25 cellular contexts compared by ENCODE assay signal in genomic region chr4:113223001-113223400, GRCh38.
"Had no signal": no experiment of that assay in that cellular context is flagged by ENCODE, and none has a peak within 500 bp of the region (broad histone marks: within the 10 kb centered on the region; RNA-seq: fewer than 3 reads in every experiment).

No MANE protein-coding gene starts in this region.

- H3K9me3 ChIP-seq: colonic mucosa, gastroesophageal sphincter, mucosa of descending colon, testis, upper lobe of left lung had no signal

- DNase-seq: activated CD4-positive, alpha-beta T cell treated with anti-CD3 and anti-CD28 coated beads, Interleukin-2, amount 10 ng/mL, durations not matched to agents 24 days and 14 days; activated CD4-positive, CD25-positive, alpha-beta regulatory T cell; activated CD8-positive, alpha-beta T cell treated with anti-CD3 and anti-CD28 coated beads for 36 hours; activated naive CD4-positive, alpha-beta T cell treated with Interleukin-2 at 50 U/mL for 16 hours; activated naive CD8-positive, alpha-beta T cell treated with anti-CD3 and anti-CD28 coated beads, Interleukin-2, amount 10 ng/mL, durations not matched to agents 7 days and 5 days; activated T-cell treated with anti-CD3 and anti-CD28 coated beads, Interleukin-2, amount 50 U/mL, for 1 hour; anterior cingulate cortex; colonic mucosa; endodermal cell; heart right ventricle; left ventricle myocardium superior; mucosa of descending colon; naive B cell; stimulated activated CD4-positive, alpha-beta T cell treated with anti-CD3 and anti-CD28 coated beads, Interleukin-2, amount 100 ng/mL, for 48 hours; stimulated activated naive CD8-positive, alpha-beta T cell treated with anti-CD3 and anti-CD28 coated beads, Interleukin-15, amount 100 ng/mL, for 72 hours; testis; upper lobe of left lung had no signal

- H3K27ac Mint-ChIP-seq: activated CD4-positive, alpha-beta T cell treated with anti-CD3 and anti-CD28 coated beads, Interleukin-2, amount 10 ng/mL, durations not matched to agents 24 days and 14 days; activated CD8-positive, alpha-beta T cell treated with anti-CD3 and anti-CD28 coated beads for 36 hours; activated naive CD8-positive, alpha-beta T cell treated with anti-CD3 and anti-CD28 coated beads, Interleukin-2, amount 10 ng/mL, durations not matched to agents 7 days and 5 days; activated T-helper 17 cell treated with anti-CD3 and anti-CD28 coated beads, Interleukin-2, amount 50 U/mL, for 72 hours; endodermal cell; memory B cell; naive B cell; progenitor cell of endocrine pancreas; stimulated activated naive CD8-positive, alpha-beta T cell treated with anti-CD3 and anti-CD28 coated beads, Interleukin-15, amount 100 ng/mL, for 72 hours had no signal

- H3K4me1 ChIP-seq: colonic mucosa, gastroesophageal sphincter, heart right ventricle, testis, upper lobe of left lung had no signal

- ATAC-seq: activated CD8-positive, alpha-beta T cell treated with anti-CD3 and anti-CD28 coated beads for 36 hours; activated T-helper 17 cell treated with anti-CD3 and anti-CD28 coated beads, Interleukin-2, amount 50 U/mL, for 72 hours; gastroesophageal sphincter; heart right ventricle; left ventricle myocardium superior; mucosa of descending colon; stimulated activated naive CD8-positive, alpha-beta T cell treated with anti-CD3 and anti-CD28 coated beads, Interleukin-15, amount 100 ng/mL, for 72 hours had no signal

- H3K27ac ChIP-seq: colonic mucosa, epithelial cell of prostate, gastroesophageal sphincter, heart right ventricle, testis, upper lobe of left lung had no signal

- H3K4me3 Mint-ChIP-seq: activated CD4-positive, alpha-beta T cell treated with anti-CD3 and anti-CD28 coated beads, Interleukin-2, amount 10 ng/mL, durations not matched to agents 24 days and 14 days; activated CD8-positive, alpha-beta T cell treated with anti-CD3 and anti-CD28 coated beads for 36 hours; activated naive CD8-positive, alpha-beta T cell treated with anti-CD3 and anti-CD28 coated beads, Interleukin-2, amount 10 ng/mL, durations not matched to agents 7 days and 5 days; activated T-helper 17 cell treated with anti-CD3 and anti-CD28 coated beads, Interleukin-2, amount 50 U/mL, for 72 hours; central memory CD8-positive, alpha-beta T cell; endodermal cell; memory B cell; naive B cell; neural crest cell; stimulated activated naive CD8-positive, alpha-beta T cell treated with anti-CD3 and anti-CD28 coated beads, Interleukin-15, amount 100 ng/mL, for 72 hours had no signal

- H3K36me3 Mint-ChIP-seq: activated naive CD8-positive, alpha-beta T cell treated with anti-CD3 and anti-CD28 coated beads, Interleukin-2, amount 10 ng/mL, durations not matched to agents 7 days and 5 days; memory B cell; naive B cell had no signal

- H3K36me3 ChIP-seq: brain microvascular endothelial cell, colonic mucosa, gastroesophageal sphincter, heart right ventricle, upper lobe of left lung had no signal

- H3K27me3 ChIP-seq: brain microvascular endothelial cell, colonic mucosa, gastroesophageal sphincter, heart right ventricle, testis, upper lobe of left lung had no signal

- H3K9me3 Mint-ChIP-seq: activated CD4-positive, alpha-beta T cell treated with anti-CD3 and anti-CD28 coated beads, Interleukin-2, amount 10 ng/mL, durations not matched to agents 24 days and 14 days; activated CD8-positive, alpha-beta T cell treated with anti-CD3 and anti-CD28 coated beads for 36 hours; activated naive CD8-positive, alpha-beta T cell treated with anti-CD3 and anti-CD28 coated beads, Interleukin-2, amount 10 ng/mL, durations not matched to agents 7 days and 5 days; activated T-helper 17 cell treated with anti-CD3 and anti-CD28 coated beads, Interleukin-2, amount 50 U/mL, for 72 hours; endodermal cell; memory B cell; naive B cell; stimulated activated naive CD8-positive, alpha-beta T cell treated with anti-CD3 and anti-CD28 coated beads, Interleukin-15, amount 100 ng/mL, for 72 hours had no signal

- H3K4me3 ChIP-seq: colonic mucosa, gastroesophageal sphincter, heart right ventricle, mucosa of descending colon, testis, upper lobe of left lung had no signal

- H3K27me3 Mint-ChIP-seq: activated CD8-positive, alpha-beta T cell treated with anti-CD3 and anti-CD28 coated beads for 36 hours; central memory CD8-positive, alpha-beta T cell; memory B cell; naive B cell; progenitor cell of endocrine pancreas; stimulated activated naive CD8-positive, alpha-beta T cell treated with anti-CD3 and anti-CD28 coated beads, Interleukin-15, amount 100 ng/mL, for 72 hours had no signal

- H3K4me1 Mint-ChIP-seq: activated CD4-positive, alpha-beta T cell treated with anti-CD3 and anti-CD28 coated beads, Interleukin-2, amount 10 ng/mL, durations not matched to agents 24 days and 14 days; activated naive CD8-positive, alpha-beta T cell treated with anti-CD3 and anti-CD28 coated beads, Interleukin-2, amount 10 ng/mL, durations not matched to agents 7 days and 5 days; activated T-helper 17 cell treated with anti-CD3 and anti-CD28 coated beads, Interleukin-2, amount 50 U/mL, for 72 hours; central memory CD8-positive, alpha-beta T cell; memory B cell; naive B cell; stimulated activated naive CD8-positive, alpha-beta T cell treated with anti-CD3 and anti-CD28 coated beads, Interleukin-15, amount 100 ng/mL, for 72 hours had no signal
